Comparison of ENCODE assay signal across 24 cellular contexts in the genomic region with DNA sequence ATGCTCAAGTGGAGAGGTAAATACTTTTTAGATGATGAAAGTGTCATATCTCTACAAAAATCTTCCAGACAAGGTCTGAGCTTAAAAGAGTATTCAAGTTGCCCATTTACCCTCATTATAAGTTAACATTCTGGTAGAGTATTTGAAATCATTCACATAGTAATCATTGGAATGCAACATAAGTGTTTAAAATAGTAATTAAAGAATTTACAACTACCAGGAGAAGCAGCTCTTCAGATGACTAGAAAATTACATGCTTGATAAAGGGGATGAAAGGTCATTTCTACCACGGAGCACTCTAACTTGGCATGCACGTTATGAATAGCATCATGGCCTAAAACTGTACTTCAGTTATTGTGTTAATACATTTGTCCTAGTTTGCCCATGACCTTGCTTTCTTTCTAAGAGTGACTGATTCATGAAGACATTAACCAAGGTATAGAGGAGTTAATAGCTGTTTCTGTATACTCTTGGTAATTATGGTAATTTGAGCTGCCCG.
"Had no signal": no experiment of that assay in that cellular context is flagged by ENCODE, and none has a peak within 500 bp of the region (broad histone marks: within the 10 kb centered on the region; RNA-seq: fewer than 3 reads in every experiment).

No MANE protein-coding gene starts in this region.

- ATAC-seq: activated T-cell treated with anti-CD3 and anti-CD28 coated beads, Interleukin-2, amount 50 U/mL, for 4 hours; Panc1; Right ventricle myocardium inferior had no signal

- H3K27ac ChIP-seq: brain microvascular endothelial cell, cardiac muscle cell, SK-N-MC, VCaP had no signal

- H3K4me3 ChIP-seq: cardiac muscle cell, SK-N-MC had no signal

- H3K27me3 ChIP-seq: brain microvascular endothelial cell, cardiac muscle cell had no signal

- H3K36me3 ChIP-seq: brain microvascular endothelial cell, cardiac muscle cell had no signal

- DNase-seq: activated CD4-positive, alpha-beta memory T cell treated with anti-CD3 and anti-CD28 coated beads for 36 hours; activated CD4-positive, alpha-beta T cell treated with anti-CD3 and anti-CD28 coated beads, Interleukin-2, amount 10 ng/mL, durations not matched to agents 7 days and 5 days; activated CD4-positive, CD25-positive, alpha-beta regulatory T cell; activated CD8-positive, alpha-beta memory T cell treated with anti-CD3 and anti-CD28 coated beads for 24 hours; activated gamma-delta T cell; activated naive CD4-positive, alpha-beta T cell treated with anti-CD3 and anti-CD28 coated beads for 36 hours; activated T-cell treated with anti-CD3 and anti-CD28 coated beads, Interleukin-2, amount 50 U/mL, for 4 hours; brain microvascular endothelial cell; Kasumi-1; KBM-7; NCI-H1048; NCI-H1694; NCI-H2029; NCI-H226; NCI-H526; NCI-H82; OCI-M1; RPMI8226; T-helper 1 cell had no signal
